In the genomic region with DNA sequence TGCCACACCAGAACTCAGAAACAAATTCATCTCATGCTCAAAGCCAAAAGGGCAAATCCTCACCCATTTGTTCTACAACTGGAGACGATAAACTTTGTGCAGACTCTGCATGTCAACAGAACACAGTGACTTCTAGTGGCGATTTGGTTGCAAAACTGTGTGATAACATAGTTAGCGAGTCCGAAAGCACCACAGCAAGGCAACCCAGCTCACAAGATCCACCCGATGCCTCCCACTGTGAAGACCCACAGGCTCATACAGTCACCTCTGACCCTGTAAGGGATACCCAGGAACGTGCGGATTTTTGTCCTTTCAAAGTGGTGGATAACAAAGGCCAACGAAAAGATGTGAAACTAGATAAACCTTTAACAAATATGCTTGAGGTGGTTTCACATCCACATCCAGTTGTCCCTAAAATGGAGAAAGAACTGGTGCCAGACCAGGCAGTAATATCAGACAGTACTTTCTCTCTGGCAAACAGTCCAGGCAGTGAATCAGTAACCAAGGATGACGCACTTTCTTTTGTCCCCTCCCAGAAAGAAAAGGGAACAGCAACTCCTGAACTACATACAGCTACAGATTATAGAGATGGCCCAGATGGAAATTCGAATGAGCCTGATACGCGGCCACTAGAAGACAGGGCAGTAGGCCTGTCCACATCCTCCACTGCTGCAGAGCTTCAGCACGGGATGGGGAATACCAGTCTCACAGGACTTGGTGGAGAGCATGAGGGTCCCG, we compare ENCODE assay signal across 1 cellular context.
TF ChIP-seq lines count a peak whose summit lies in the region.

No MANE protein-coding gene starts in this region.

TF ChIP-seq in liver, 16 proteins besides CTCF, POLR2A, EP300 and RAD21 (continued from another document):
- TF ChIP-seq, protein P1, sequence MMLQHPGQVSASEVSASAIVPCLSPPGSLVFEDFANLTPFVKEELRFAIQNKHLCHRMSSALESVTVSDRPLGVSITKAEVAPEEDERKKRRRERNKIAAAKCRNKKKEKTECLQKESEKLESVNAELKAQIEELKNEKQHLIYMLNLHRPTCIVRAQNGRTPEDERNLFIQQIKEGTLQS (IDR thresholded peaks at IDR 0.05), result peak; percentile 62
